Comparison of ENCODE assay signal across 20 cellular contexts in the genomic region with DNA sequence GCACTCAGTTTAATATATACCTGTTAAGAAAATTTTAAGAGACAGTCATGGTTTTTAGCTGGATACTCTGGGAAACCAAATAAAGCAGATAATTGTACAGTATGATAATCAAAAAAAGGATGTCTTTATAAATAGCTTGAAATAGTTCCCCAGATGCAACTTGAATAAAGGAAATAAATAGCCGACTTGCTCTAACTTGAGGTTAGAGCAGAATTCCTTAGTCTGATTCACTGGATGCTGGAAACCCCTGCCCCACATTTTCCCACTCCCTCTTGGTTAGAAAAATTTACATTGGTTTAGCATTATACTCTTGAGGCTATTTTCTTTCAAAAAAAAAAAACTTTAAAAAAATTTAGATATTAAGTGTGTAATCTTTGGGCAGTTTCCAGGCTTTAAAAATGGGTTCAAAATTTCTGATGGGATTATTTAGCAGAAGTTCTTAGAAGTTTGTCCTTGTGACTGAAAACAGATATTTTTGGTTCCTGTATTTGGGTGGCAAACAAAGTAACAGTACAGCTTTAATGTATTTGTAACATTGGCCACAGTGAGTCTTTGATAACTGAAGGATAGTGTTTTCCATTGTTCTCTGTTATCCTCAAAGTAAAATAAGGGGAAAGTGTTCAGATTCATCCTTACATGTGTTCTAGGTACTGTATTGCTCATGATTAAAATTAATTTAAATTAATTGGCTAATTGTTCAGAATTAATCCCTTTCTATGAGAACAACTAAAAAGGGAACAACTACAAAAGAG.
"Had no signal": no experiment of that assay in that cellular context is flagged by ENCODE, and none has a peak within 500 bp of the region (broad histone marks: within the 10 kb centered on the region; RNA-seq: fewer than 3 reads in every experiment).

No MANE protein-coding gene starts in this region.

- H3K4me1 Mint-ChIP-seq: activated CD4-positive, alpha-beta T cell treated with anti-CD3 and anti-CD28 coated beads, Interleukin-2, amount 10 ng/mL, durations not matched to agents 24 days and 14 days; activated naive CD4-positive, alpha-beta T cell treated with anti-CD3 and anti-CD28 coated beads, Interleukin-2, amount 10 ng/mL, durations not matched to agents 7 days and 5 days; activated naive CD8-positive, alpha-beta T cell treated with anti-CD3 and anti-CD28 coated beads, Interleukin-2, amount 50 U/mL, for 24 hours had no signal

- H3K4me3 Mint-ChIP-seq: activated CD4-positive, alpha-beta T cell treated with anti-CD3 and anti-CD28 coated beads, Interleukin-2, amount 10 ng/mL, durations not matched to agents 24 days and 14 days; activated CD8-positive, alpha-beta T cell treated with anti-CD3 and anti-CD28 coated beads for 36 hours; activated naive CD4-positive, alpha-beta T cell treated with anti-CD3 and anti-CD28 coated beads, Interleukin-2, amount 10 ng/mL, durations not matched to agents 7 days and 5 days; activated naive CD8-positive, alpha-beta T cell treated with anti-CD3 and anti-CD28 coated beads, Interleukin-2, amount 50 U/mL, for 24 hours; activated T-cell treated with anti-CD3 and anti-CD28 coated beads, Interleukin-2, amount 50 U/mL, for 24 hours; mesothelial cell of epicardium had no signal

- H3K4me3 ChIP-seq: breast epithelium, lung, right atrium auricular region, suprapubic skin, transverse colon, vagina had no signal

- DNase-seq: activated CD4-positive, alpha-beta T cell treated with anti-CD3 and anti-CD28 coated beads, Interleukin-2, amount 10 ng/mL, durations not matched to agents 24 days and 14 days; activated CD8-positive, alpha-beta T cell treated with anti-CD3 and anti-CD28 coated beads for 36 hours; activated naive CD4-positive, alpha-beta T cell treated with anti-CD3 and anti-CD28 coated beads, Interleukin-2, amount 10 ng/mL, durations not matched to agents 7 days and 5 days; activated naive CD8-positive, alpha-beta T cell treated with anti-CD3 and anti-CD28 coated beads, Interleukin-2, amount 50 U/mL, for 24 hours; activated T-cell treated with anti-CD3 and anti-CD28 coated beads, Interleukin-2, amount 50 U/mL, for 24 hours; anterior cingulate cortex; cortex of kidney; effector CD4-positive, alpha-beta T cell; islet precursor cell; occipital lobe; stimulated activated naive CD8-positive, alpha-beta T cell treated with anti-CD3 and anti-CD28 coated beads, Interleukin-15, Interleukin-2, amounts not matched to agents 100 U/mL and 50 U/mL, for 24 hours; transverse colon had no signal

- ATAC-seq: activated CD8-positive, alpha-beta T cell treated with anti-CD3 and anti-CD28 coated beads for 36 hours; activated naive CD8-positive, alpha-beta T cell treated with anti-CD3 and anti-CD28 coated beads, Interleukin-2, amount 50 U/mL, for 24 hours; esophagus mucosa; stimulated activated naive CD8-positive, alpha-beta T cell treated with anti-CD3 and anti-CD28 coated beads, Interleukin-15, Interleukin-2, amounts not matched to agents 100 U/mL and 50 U/mL, for 24 hours had no signal

- H3K36me3 ChIP-seq: breast epithelium, vagina had no signal

- H3K27me3 ChIP-seq: breast epithelium, right atrium auricular region, suprapubic skin, transverse colon, vagina had no signal

- H3K27me3 Mint-ChIP-seq: activated CD4-positive, alpha-beta T cell treated with anti-CD3 and anti-CD28 coated beads, Interleukin-2, amount 10 ng/mL, durations not matched to agents 24 days and 14 days; activated CD8-positive, alpha-beta T cell treated with anti-CD3 and anti-CD28 coated beads for 36 hours; activated naive CD4-positive, alpha-beta T cell treated with anti-CD3 and anti-CD28 coated beads, Interleukin-2, amount 10 ng/mL, durations not matched to agents 7 days and 5 days; activated naive CD8-positive, alpha-beta T cell treated with anti-CD3 and anti-CD28 coated beads, Interleukin-2, amount 50 U/mL, for 24 hours; activated T-cell treated with anti-CD3 and anti-CD28 coated beads, Interleukin-2, amount 50 U/mL, for 24 hours; progenitor cell of endocrine pancreas had no signal

- H3K9me3 ChIP-seq: breast epithelium, right atrium auricular region, suprapubic skin, transverse colon, vagina had no signal

- H3K4me1 ChIP-seq: breast epithelium, right atrium auricular region, suprapubic skin, transverse colon, vagina had no signal

- H3K27ac Mint-ChIP-seq: activated CD4-positive, alpha-beta T cell treated with anti-CD3 and anti-CD28 coated beads, Interleukin-2, amount 10 ng/mL, durations not matched to agents 24 days and 14 days; activated CD8-positive, alpha-beta T cell treated with anti-CD3 and anti-CD28 coated beads for 36 hours; activated naive CD4-positive, alpha-beta T cell treated with anti-CD3 and anti-CD28 coated beads, Interleukin-2, amount 10 ng/mL, durations not matched to agents 7 days and 5 days; activated naive CD8-positive, alpha-beta T cell treated with anti-CD3 and anti-CD28 coated beads, Interleukin-2, amount 50 U/mL, for 24 hours; activated T-cell treated with anti-CD3 and anti-CD28 coated beads, Interleukin-2, amount 50 U/mL, for 24 hours had no signal

- H3K9me3 Mint-ChIP-seq: activated CD4-positive, alpha-beta T cell treated with anti-CD3 and anti-CD28 coated beads, Interleukin-2, amount 10 ng/mL, durations not matched to agents 24 days and 14 days; activated CD8-positive, alpha-beta T cell treated with anti-CD3 and anti-CD28 coated beads for 36 hours; activated naive CD4-positive, alpha-beta T cell treated with anti-CD3 and anti-CD28 coated beads, Interleukin-2, amount 10 ng/mL, durations not matched to agents 7 days and 5 days; activated naive CD8-positive, alpha-beta T cell treated with anti-CD3 and anti-CD28 coated beads, Interleukin-2, amount 50 U/mL, for 24 hours; activated T-cell treated with anti-CD3 and anti-CD28 coated beads, Interleukin-2, amount 50 U/mL, for 24 hours; mesothelial cell of epicardium had no signal

- H3K27ac ChIP-seq: breast epithelium, right atrium auricular region, suprapubic skin, transverse colon, vagina had no signal
